9 cellular contexts compared by ENCODE assay signal in the genomic region with DNA sequence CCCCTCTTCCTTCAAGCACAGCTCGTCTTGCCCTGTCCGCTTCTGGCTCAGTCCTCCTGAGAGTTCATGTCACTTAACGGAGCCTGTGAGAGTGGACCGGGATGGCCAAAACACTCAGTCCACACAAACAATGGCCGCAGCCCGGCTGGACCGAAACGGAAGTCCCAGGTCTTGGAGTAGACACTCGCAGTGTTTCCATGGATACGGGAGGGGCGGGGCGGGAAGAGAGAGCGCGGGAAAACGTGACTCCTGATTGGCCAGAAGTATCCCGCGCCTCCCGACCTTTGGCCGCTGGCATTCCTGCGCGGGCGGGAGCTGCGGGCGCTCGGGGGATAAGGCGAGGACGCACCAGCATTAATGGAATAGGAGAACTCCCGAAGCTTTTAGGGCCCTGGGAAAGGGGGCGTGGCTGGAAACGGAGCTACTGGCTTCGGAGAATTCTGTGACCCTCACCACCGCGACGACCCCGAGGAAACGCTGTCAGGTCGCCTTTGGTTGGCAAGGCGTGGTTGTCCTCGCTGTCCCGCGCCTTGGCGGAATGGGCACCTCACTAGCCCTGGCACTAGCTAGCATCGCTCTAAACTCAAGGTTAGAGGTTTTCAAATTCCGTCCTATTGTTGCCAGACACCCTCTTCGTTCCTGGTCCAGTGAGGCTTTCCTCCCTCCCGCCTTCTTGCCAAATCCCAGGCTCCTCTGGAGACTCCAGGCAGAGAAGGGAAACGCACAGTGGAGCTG. TPM values are rescaled to one million over a fixed set of nuclear protein-coding genes. Genes with fewer than 3 reads are reported as not detected.
DNase-seq lines count a peak whose midpoint lies in the region; ATAC-seq, FAIRE-seq and TF ChIP-seq lines count a peak whose summit lies in the region.
"Had no signal": no experiment of that assay in that cellular context is flagged by ENCODE, and none has a peak within 500 bp of the region (broad histone marks: within the 10 kb centered on the region; RNA-seq: fewer than 3 reads in every experiment).

NLRP14 (plus strand) TSS at position 297 of the 735 bp plus-strand sequence. CDS start 18,108 bp downstream, outside the sequence.
ZNF214 (minus strand) TSS at position 164 of the 735 bp plus-strand sequence. CDS start 17,511 bp downstream, outside the sequence.

- peaks cover 5% of the 10 kb centered on the region; the same call in 1 of the 2 replicates for H3K4me1 ChIP-seq in HUES64 (ENCODE audit: insufficient read depth, low read length)

- H3K27me3 Mint-ChIP-seq in activated CD4-positive, alpha-beta T cell treated with anti-CD3 and anti-CD28 coated beads, Interleukin-2, amount 10 ng/mL, durations not matched to agents 24 days and 14 days = peaks cover 39% of the 10 kb centered on the region

- H3K27ac ChIP-seq in HUES64 (ENCODE audit: low read depth, low read length) (no peak within 1 kb of the TSS; the same call in 1 of the 2 replicates), SK-N-MC (no peak within 1 kb of the TSS)

- H3K9ac ChIP-seq in HUES64 (ENCODE audit: low read depth, low read length) = peak within 1 kb of the TSS; percentile 71
- no peak within 1 kb of the TSS for H3K9ac ChIP-seq in SK-N-MC (ENCODE audit: insufficient read length)

- TF ChIP-seq POLR2A in lower leg skin (IDR thresholded peaks at IDR 0.05) = no peak

- H3K4me3 ChIP-seq in HUES64 (ENCODE audit: low read length) = peak within 1 kb of the TSS; percentile 84
- peak within 1 kb of the TSS; percentile 72 for H3K4me3 ChIP-seq in SK-N-MC
- H3K4me3 ChIP-seq in lower leg skin (ENCODE audit: low read depth, poor library complexity, severe bottlenecking) = peak within 1 kb of the TSS; percentile 34

- H3K4me3 Mint-ChIP-seq in activated CD4-positive, alpha-beta T cell treated with anti-CD3 and anti-CD28 coated beads, Interleukin-2, amount 10 ng/mL, durations not matched to agents 24 days and 14 days = peak within 1 kb of the TSS; percentile 52

- intact Hi-C loops in activated CD4-positive, alpha-beta T cell treated with anti-CD3 and anti-CD28 coated beads, Interleukin-2, amount 10 ng/mL, durations not matched to agents 24 days and 14 days (cut with micrococcal nuclease) = no loop called here
- intact Hi-C loops in lower leg skin (cut with DNase I; ENCODE audit: low total_unique reads) = no loop called here

- no peak for TF ChIP-seq CTCF in lower leg skin (IDR thresholded peaks at IDR 0.05)

- no peaks in the 10 kb centered on the region for H3K36me3 Mint-ChIP-seq in activated CD4-positive, alpha-beta T cell treated with anti-CD3 and anti-CD28 coated beads, Interleukin-2, amount 10 ng/mL, durations not matched to agents 24 days and 14 days (ENCODE audit: low read depth)

- 5% methylated on average over 47 of the region's 47 CpGs for WGBS in HUES64
- 2 to 3% methylated on average over 47 of the region's 47 CpGs for WGBS in lower leg skin, 2 donors

- peaks cover 3% of the 10 kb centered on the region for H3K4me1 Mint-ChIP-seq in activated CD4-positive, alpha-beta T cell treated with anti-CD3 and anti-CD28 coated beads, Interleukin-2, amount 10 ng/mL, durations not matched to agents 24 days and 14 days

- H3K27me3 ChIP-seq in HUES64 (ENCODE audit: insufficient read depth, low read length) = peaks cover 14% of the 10 kb centered on the region; the same call in 1 of the 2 replicates

- H3K27ac Mint-ChIP-seq in activated CD4-positive, alpha-beta T cell treated with anti-CD3 and anti-CD28 coated beads, Interleukin-2, amount 10 ng/mL, durations not matched to agents 24 days and 14 days = no peak within 1 kb of the TSS

- H3K9me3 Mint-ChIP-seq in activated CD4-positive, alpha-beta T cell treated with anti-CD3 and anti-CD28 coated beads, Interleukin-2, amount 10 ng/mL, durations not matched to agents 24 days and 14 days = no peaks in the 10 kb centered on the region

- H3K36me3 ChIP-seq in HUES64 (ENCODE audit: insufficient read depth, low read length) = no peaks in the 10 kb centered on the region
- no peaks in the 10 kb centered on the region for H3K36me3 ChIP-seq in SK-N-MC (ENCODE audit: insufficient read depth, low read length)

- H3K9me3 ChIP-seq in HUES64 (ENCODE audit: insufficient read depth, low read depth, low read length) = no peaks in the 10 kb centered on the region
- no peaks in the 10 kb centered on the region for H3K9me3 ChIP-seq in SK-N-MC (ENCODE audit: low read depth, low read length)

- peak; percentile 76 for FAIRE-seq in endometrium (lab: Jason Lieb, UNC)
- FAIRE-seq: islet of Langerhans had no signal

- ATAC-seq in HG03025 (IDR thresholded peaks at IDR 0.05; ENCODE audit: low FRiP score, unreplicated experiment) = no peak

- DNase-seq in activated CD4-positive, alpha-beta T cell treated with anti-CD3 and anti-CD28 coated beads, Interleukin-2, amount 10 ng/mL, durations not matched to agents 24 days and 14 days = no peak
- DNase-seq in activated CD4-positive, alpha-beta T cell treated with anti-CD3 and anti-CD28 coated beads for 4 hours = no peak
- DNase-seq in SK-N-MC (ENCODE audit: low read depth, low spot score) = peak; percentile 5
- DNase-seq in lower leg skin (ENCODE audit: low spot score in 2 of 2) = peak; percentile 82 to 97
- peak; percentile 87 for DNase-seq in superior temporal gyrus (ENCODE audit: extremely low spot score)

RNA-seq across cellular contexts. Expression of gene NLRP14, which starts in this region (rescaled TPM):
- total RNA-seq in activated CD4-positive, alpha-beta T cell treated with anti-CD3 and anti-CD28 coated beads, Interleukin-2, amount 10 ng/mL, durations not matched to agents 24 days and 14 days = 0.09 and 0.21 TPM in 2 replicates
- 0.05 TPM for polyA plus RNA-seq in HUES64 (2013, experiment 1 of 2)
- not detected for polyA plus RNA-seq in HUES64 (2013, experiment 2 of 2)
- total RNA-seq in lower leg skin = under 1 TPM in 1 of 4 donors, not detected in 3; 0.19 TPM

RNA-seq across cellular contexts. Expression of gene ZNF214, which starts in this region (rescaled TPM):
- total RNA-seq in activated CD4-positive, alpha-beta T cell treated with anti-CD3 and anti-CD28 coated beads, Interleukin-2, amount 10 ng/mL, durations not matched to agents 24 days and 14 days = not detected in 2 replicates
- polyA plus RNA-seq in HUES64 (2013, experiment 1 of 2) = 3.2 TPM
- polyA plus RNA-seq in HUES64 (2013, experiment 2 of 2) = 4.6 TPM
- 1 to 10 TPM in 2 of 4 donors, under 1 TPM in 2; 0.21 to 1.4 (median 0.71) TPM for total RNA-seq in lower leg skin

Comparison
In these comparisons a context has a peak if more than half of its experiments do, and no peak if none do; other contexts are left out.
1. DNase-seq: peak in SK-N-MC (single experiment), lower leg skin (2 of 2) and superior temporal gyrus (single experiment); none in activated CD4-positive, alpha-beta T cell treated with anti-CD3 and anti-CD28 coated beads, Interleukin-2, amount 10 ng/mL, durations not matched to agents 24 days and 14 days (single experiment) and activated CD4-positive, alpha-beta T cell treated with anti-CD3 and anti-CD28 coated beads for 4 hours (0 of 2).
2. H3K4me3 ChIP-seq: peak in every context shown above with its lines; median percentile 84 in HUES64; 72 in SK-N-MC; 34 in lower leg skin.